In genomic region chr7:155722118-155722517, GRCh38 we compare ENCODE assay signal across 12 cellular contexts.
A peak's percentile ranks its signal among the peaks of the same experiment; 100 is the strongest.
DNase-seq lines count a peak whose midpoint lies in the region; ATAC-seq, FAIRE-seq and TF ChIP-seq lines count a peak whose summit lies in the region.
"Had no signal": no experiment of that assay in that cellular context is flagged by ENCODE, and none has a peak within 500 bp of the region (broad histone marks: within the 10 kb centered on the region; RNA-seq: fewer than 3 reads in every experiment).

No MANE protein-coding gene starts in this region.

- DNase-seq in GM12878 (ENCODE audit: low read depth, low spot score) (peak; percentile 60), left colon (no peak), endodermal cell (no peak), vagina (ENCODE audit: extremely low spot score in 2 of 2) (no peak), coronary artery (ENCODE audit: low spot score) (no peak)
- DNase-seq: brain microvascular endothelial cell, DMS79, heart left ventricle had no signal

- peaks cover 36% of the 10 kb centered on the region for H3K36me3 Mint-ChIP-seq in endodermal cell (ENCODE audit: low read depth)

- H3K4me1 ChIP-seq in GM12878 (ENCODE audit: control insufficient read depth, insufficient read depth, low read length) (peaks cover 39% of the 10 kb centered on the region), endodermal cell (ENCODE audit: control insufficient read depth, insufficient read depth, low read length) (no peaks in the 10 kb centered on the region), vagina (no peaks in the 10 kb centered on the region)

- no TSS peak for BruUV-seq in GM12878 (replicated peaks; lab: Mats Ljungman, UMichigan)

- TF ChIP-seq POLR2A in GM12878 (IDR thresholded peaks at IDR 0.05; ENCODE audit: low read depth, low read length): no peak
- no peak for TF ChIP-seq POLR2A in vagina (IDR thresholded peaks at IDR 0.05)

- H3K27me3 ChIP-seq in GM12878 (replicated peaks in 1 of 2; ENCODE audit: control insufficient read depth in 2 of 2, insufficient read depth in 2 of 2, low read length in 1 of 2): no peaks in the 10 kb centered on the region
- no peaks in the 10 kb centered on the region for H3K27me3 ChIP-seq in endodermal cell (ENCODE audit: control insufficient read depth, insufficient read depth, low read length, poor library complexity, severe bottlenecking)
- H3K27me3 ChIP-seq in vagina: no peaks in the 10 kb centered on the region
- H3K27me3 ChIP-seq: brain microvascular endothelial cell, heart left ventricle had no signal

- TF ChIP-seq CTCF in GM12878 (IDR thresholded peaks at IDR 0.05 in 2 of 3, conservative IDR thresholded peaks at IDR 0.05 in 1 of 3; ENCODE audit: control insufficient read depth in 2 of 3, extremely low read depth in 1 of 3, insufficient read depth in 1 of 3, low read depth in 3 of 3, low read length in 3 of 3) (no peak), endodermal cell (conservative IDR thresholded peaks at IDR 0.05) (no peak), vagina (IDR thresholded peaks at IDR 0.05) (no peak), coronary artery (IDR thresholded peaks at IDR 0.05) (no peak)

- no peak overlapping the region for H3K4me3 Mint-ChIP-seq in endodermal cell
- H3K4me3 Mint-ChIP-seq: nephron had no signal

- H3K27me3 Mint-ChIP-seq in endodermal cell (ENCODE audit: insufficient read depth): no peaks in the 10 kb centered on the region

- TF ChIP-seq RAD21 in GM12878 (IDR thresholded peaks at IDR 0.05; ENCODE audit: insufficient read depth, low read depth, low read length): no peak

- H3K9ac ChIP-seq in GM12878 (ENCODE audit: control insufficient read depth, insufficient read depth, low read length) (no peak overlapping the region; the same call in 1 of the 2 replicates), endodermal cell (ENCODE audit: extremely low read depth, low read length, poor library complexity, severe bottlenecking) (no peak overlapping the region)

- no peak for TF ChIP-seq EP300 in GM12878 (IDR thresholded peaks at IDR 0.05; ENCODE audit: borderline replicate concordance in 1 of 2, control insufficient read depth in 1 of 2, low read depth in 2 of 2, low read length in 2 of 2)

- SMC1A ChIA-PET in GM12878 (lab: Charles Lee; ENCODE audit: uncharacterized antibody, unreplicated experiment): interaction anchor here (1.0 to 3.0 kb wide), 11 partner anchors 9 to 123 kb away, joined by 3 to 11 read pairs (median 5); no protein-coding TSS in a partner anchor

- FAIRE-seq in GM12878 (lab: Jason Lieb, UNC): peak; percentile 74

- H3K79me2 ChIP-seq in GM12878 (ENCODE audit: control insufficient read depth, insufficient read depth, low read length): peaks cover 47% of the 10 kb centered on the region

- ATAC-seq in GM18508 (IDR thresholded peaks at IDR 0.05; ENCODE audit: insufficient read depth, unreplicated experiment) (peak; percentile 34), GM21423 (IDR thresholded peaks at IDR 0.05; ENCODE audit: unreplicated experiment) (peak; percentile 57), HG03196 (IDR thresholded peaks at IDR 0.05; ENCODE audit: unreplicated experiment) (peak; percentile 59), GM12878 (peak; percentile 76), left colon (no peak)
- ATAC-seq: heart left ventricle had no signal

- H3K4me1 Mint-ChIP-seq in endodermal cell: peaks cover 14% of the 10 kb centered on the region

- H3K4me3 ChIP-seq in GM12878 (peak overlapping the region; percentile 53), endodermal cell (ENCODE audit: low read length) (no peak overlapping the region), vagina (no peak overlapping the region), coronary artery (no peak overlapping the region)
- H3K4me3 ChIP-seq: heart left ventricle had no signal

- peak overlapping the region; percentile 71 for H3K27ac ChIP-seq in GM12878 (ENCODE audit: control insufficient read depth, insufficient read depth)
- no peak overlapping the region for H3K27ac ChIP-seq in endodermal cell (ENCODE audit: low read depth, low read length)
- no peak overlapping the region for H3K27ac ChIP-seq in vagina
- no peak overlapping the region for H3K27ac ChIP-seq in coronary artery
- H3K27ac ChIP-seq: brain microvascular endothelial cell, heart left ventricle had no signal

- H3K27ac Mint-ChIP-seq in endodermal cell: no peak overlapping the region

- H2AFZ ChIP-seq in GM12878 (ENCODE audit: control insufficient read depth, low read depth, low read length): peak overlapping the region; percentile 6; the same call in 1 of the 2 replicates

- CTCF ChIA-PET in GM12878 (lab: Yijun Ruan, JAX): interaction anchor here (0.8 to 1.6 kb wide), 5 partner anchors 17 to 123 kb away, joined by 3 to 18 read pairs (median 3); no protein-coding TSS in a partner anchor

- H3K36me3 ChIP-seq in GM12878 (ENCODE audit: control insufficient read depth in 2 of 2, insufficient read depth in 2 of 2, low read length in 1 of 2) (peaks cover 3 to 11% of the 10 kb centered on the region in 2 experiments), endodermal cell (ENCODE audit: control insufficient read depth, insufficient read depth, low read length) (peaks cover 62% of the 10 kb centered on the region), vagina (peaks cover 0 to 13% of the 10 kb centered on the region in 2 donors)

- POLR2A ChIA-PET in GM12878 (lab: Charles Lee): interaction anchor here (0.6 to 2.0 kb wide), 4 partner anchors 37 to 691 kb away, joined by 3 to 4 read pairs (median 4); partner anchors contain the start of gene RBM33

- H4K20me1 ChIP-seq in GM12878 (ENCODE audit: control insufficient read depth, insufficient read depth): no peaks in the 10 kb centered on the region

- H3K4me2 ChIP-seq in GM12878 (ENCODE audit: control insufficient read depth, insufficient read depth): peak overlapping the region; percentile 82

- RAD21 ChIA-PET in GM12878 (lab: Charles Lee; ENCODE audit: unreplicated experiment): interaction anchor here (3.7 kb wide), 1 partner anchor 123 kb away, joined by 18 read pairs; no protein-coding TSS in a partner anchor

- H3K9me3 ChIP-seq in GM12878 (replicated peaks; ENCODE audit: control insufficient read depth, insufficient read depth, low read length): no peaks in the 10 kb centered on the region
- H3K9me3 ChIP-seq in endodermal cell (ENCODE audit: control insufficient read depth, low read length): no peaks in the 10 kb centered on the region
- no peaks in the 10 kb centered on the region for H3K9me3 ChIP-seq in vagina
- H3K9me3 ChIP-seq: heart left ventricle had no signal

- intact Hi-C loops in GM12878 (cut with micrococcal nuclease; ENCODE audit: unreplicated experiment) (loop anchor here (2.0 kb wide), 1 partner anchor 77 kb away; the partner anchor contains the start of gene RBM33), left colon (cut with DNase I, micrococcal nuclease) (no loop called here), vagina (cut with DNase I) (no loop called here)

- WGBS in GM12878 (ENCODE audit: insufficient coverage, insufficient replicate concordance, low lambda C conversion rate, missing lambda C conversion rate): 3% methylated on average over 2 of the region's 2 CpGs
- 91 to 100% methylated on average over 1 to 2 of the region's 2 CpGs for WGBS in endodermal cell (ENCODE audit: insufficient coverage in 1 of 2, insufficient read length in 1 of 2), 2 experiments

- H3K9me3 Mint-ChIP-seq in endodermal cell: no peaks in the 10 kb centered on the region
- H3K9me3 Mint-ChIP-seq: nephron had no signal

- in situ Hi-C loops in GM12878 (cut with MboI): no loop called here

TF ChIP-seq in GM12878, 131 proteins besides CTCF, POLR2A, EP300 and RAD21:
- TF ChIP-seq CBFB (IDR thresholded peaks at IDR 0.05; ENCODE audit: low read depth) (no peak), KLF5 (IDR thresholded peaks at IDR 0.05; ENCODE audit: partially characterized antibody) (no peak), ETV6 (conservative IDR thresholded peaks at IDR 0.05 in 1 of 2, IDR thresholded peaks at IDR 0.05 in 1 of 2; ENCODE audit: borderline replicate concordance in 1 of 2, low read depth in 1 of 2) (peak in 1 of 2 experiments; percentile 62; a peak in 1 of 4 replicates), ZZZ3 (IDR thresholded peaks at IDR 0.05; ENCODE audit: control insufficient read depth, insufficient read length, low read depth) (no peak), IKZF2 (IDR thresholded peaks at IDR 0.05) (peak in 1 of 2 experiments; percentile 22; a peak in 2 of 4 replicates), SP1 (IDR thresholded peaks at IDR 0.05; ENCODE audit: low read depth, low read length) (no peak), MTA2 (IDR thresholded peaks at IDR 0.05; ENCODE audit: low read depth) (peak; percentile 70; the same call in 1 of the 2 replicates), RUNX3 (IDR thresholded peaks at IDR 0.05; ENCODE audit: low read length) (peak; percentile 32), JUND (IDR thresholded peaks at IDR 0.05; ENCODE audit: low read depth, low read length) (no peak), DPF2 (IDR thresholded peaks at IDR 0.05) (peak; percentile 65; the same call in 1 of the 2 replicates)
- TF ChIP-seq, protein P1, sequence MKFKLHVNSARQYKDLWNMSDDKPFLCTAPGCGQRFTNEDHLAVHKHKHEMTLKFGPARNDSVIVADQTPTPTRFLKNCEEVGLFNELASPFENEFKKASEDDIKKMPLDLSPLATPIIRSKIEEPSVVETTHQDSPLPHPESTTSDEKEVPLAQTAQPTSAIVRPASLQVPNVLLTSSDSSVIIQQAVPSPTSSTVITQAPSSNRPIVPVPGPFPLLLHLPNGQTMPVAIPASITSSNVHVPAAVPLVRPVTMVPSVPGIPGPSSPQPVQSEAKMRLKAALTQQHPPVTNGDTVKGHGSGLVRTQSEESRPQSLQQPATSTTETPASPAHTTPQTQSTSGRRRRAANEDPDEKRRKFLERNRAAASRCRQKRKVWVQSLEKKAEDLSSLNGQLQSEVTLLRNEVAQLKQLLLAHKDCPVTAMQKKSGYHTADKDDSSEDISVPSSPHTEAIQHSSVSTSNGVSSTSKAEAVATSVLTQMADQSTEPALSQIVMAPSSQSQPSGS (IDR thresholded peaks at IDR 0.05; ENCODE audit: low read length): peak; percentile 31; the same call in 1 of the 2 replicates
